Comparison of ENCODE assay signal across 8 cellular contexts in genomic region chr3:191329654-191330308, GRCh38. TPM values are rescaled to one million over a fixed set of nuclear protein-coding genes. Genes with fewer than 3 reads are reported as not detected.
A peak's percentile ranks its signal among the peaks of the same experiment; 100 is the strongest.
DNase-seq lines count a peak whose midpoint lies in the region; ATAC-seq and TF ChIP-seq lines count a peak whose summit lies in the region.

No MANE protein-coding gene starts in this region.

- DNase-seq in DMS53 (lab: John Stamatoyannopoulos, UW) (peak; percentile 64), DMS53 treated with DMSO at 0.1 percent for 48 hours (lab: John Stamatoyannopoulos, UW; ENCODE audit: unreplicated experiment) (no peak), HS-5 (ENCODE audit: low read depth) (peak; percentile 24), T follicular helper cell (ENCODE audit: low read depth) (peak; percentile 4), dermis blood vessel endothelial cell (peak; percentile 60), lower leg skin (ENCODE audit: low spot score in 2 of 2) (peak; percentile 29 to 91), substantia nigra (lab: John Stamatoyannopoulos, UW) (peak in 39 of 49 donors; percentile 3 to 71 (median 41))

- TF ChIP-seq CTCF in lower leg skin (IDR thresholded peaks at IDR 0.05), result no peak

- TF ChIP-seq POLR2A in lower leg skin (IDR thresholded peaks at IDR 0.05), result no peak

- ATAC-seq in GM21526 (IDR thresholded peaks at IDR 0.05; ENCODE audit: low FRiP score, unreplicated experiment), result peak; percentile 16

- WGBS in lower leg skin, 2 donors, result 2% methylated on average over 13 to 30 of the region's 35 CpGs

- H3K27ac ChIP-seq in substantia nigra (ENCODE audit: low read depth, low read length, poor library complexity, severe bottlenecking), result peak overlapping the region; percentile 78

- H3K4me3 ChIP-seq in lower leg skin (ENCODE audit: low read depth, poor library complexity, severe bottlenecking), result peak overlapping the region; percentile 92

- intact Hi-C loops in lower leg skin (cut with DNase I; ENCODE audit: low total_unique reads), result no loop called here

RNA-seq across cellular contexts. Expression of gene UTS2B, which starts 0.5 kb away (rescaled TPM):
- total RNA-seq in dermis blood vessel endothelial cell (0.68 TPM in 1 of 2 replicates, not detected in the other), lower leg skin (not detected)

RNA-seq across cellular contexts. Expression of gene CCDC50, which starts 0.6 kb away (rescaled TPM):
- total RNA-seq in dermis blood vessel endothelial cell (267 and 372 TPM in 2 replicates), lower leg skin (10 to 100 TPM; 27.8 to 58.7 (median 34.5) TPM)
